Comparison of ENCODE assay signal across 19 cellular contexts in genomic region chr5:149559712-149560111, GRCh38. TPM values are rescaled to one million over a fixed set of nuclear protein-coding genes. Genes with fewer than 3 reads are reported as not detected.
DNase-seq lines count a peak whose midpoint lies in the region; ATAC-seq and TF ChIP-seq lines count a peak whose summit lies in the region.
"Had no signal": no experiment of that assay in that cellular context is flagged by ENCODE, and none has a peak within 500 bp of the region (broad histone marks: within the 10 kb centered on the region; RNA-seq: fewer than 3 reads in every experiment).

No MANE protein-coding gene starts in this region.

- intact Hi-C loops in spleen (cut with DNase I; ENCODE audit: low total_unique reads) = loop anchor here (5.0 to 10.0 kb wide), 3 partner anchors 117 to 425 kb away; no protein-coding TSS in a partner anchor

- peaks cover 7 to 8% of the 10 kb centered on the region in 2 experiments for H3K4me1 ChIP-seq in trophoblast cell (ENCODE audit: control insufficient read depth in 1 of 2, insufficient read depth in 2 of 2, low read length in 2 of 2)
- H3K4me1 ChIP-seq in spleen = peaks cover 3 to 40% (median 23%) of the 10 kb centered on the region in 6 donors

- H3K4me3 ChIP-seq in cardiac fibroblast (replicated peaks in 1 of 2; ENCODE audit: low read depth in 2 of 2, low read length in 2 of 2) = no peak overlapping the region
- no peak overlapping the region for H3K4me3 ChIP-seq in trophoblast cell (ENCODE audit: low read depth, low read length)
- no peak overlapping the region for H3K4me3 ChIP-seq in spleen
- H3K4me3 ChIP-seq: BLaER1, left lung, right lobe of liver, SJSA1 had no signal

- no peaks in the 10 kb centered on the region for H3K79me2 ChIP-seq in trophoblast cell (ENCODE audit: control insufficient read depth, insufficient read depth, low read length, poor library complexity)

- no peaks in the 10 kb centered on the region for H3K9me3 ChIP-seq in trophoblast cell (ENCODE audit: insufficient read depth, low read depth, low read length)
- H3K9me3 ChIP-seq in spleen = no peaks in the 10 kb centered on the region
- H3K9me3 ChIP-seq: BLaER1, left lung, right lobe of liver, SJSA1 had no signal

- H2BK12ac ChIP-seq in trophoblast cell (ENCODE audit: low read length) = no peak overlapping the region

- TF ChIP-seq CTCF in cardiac fibroblast (IDR thresholded peaks at IDR 0.05; ENCODE audit: low read depth, low read length) = no peak
- TF ChIP-seq CTCF in spleen (IDR thresholded peaks at IDR 0.05 in 8 of 11, conservative IDR thresholded peaks at IDR 0.05 in 3 of 11) = no peak

- no peak overlapping the region for H3K9ac ChIP-seq in trophoblast cell (ENCODE audit: low read length)
- H3K9ac ChIP-seq: BLaER1 had no signal

- no peak overlapping the region for H2AK5ac ChIP-seq in trophoblast cell (ENCODE audit: low read length)

- peak overlapping the region; percentile 71 for H4K91ac ChIP-seq in trophoblast cell (ENCODE audit: low read depth, low read length)

- no peak overlapping the region for H2BK5ac ChIP-seq in trophoblast cell (ENCODE audit: low read depth, low read length, poor library complexity)

- H3K27ac ChIP-seq in trophoblast cell (ENCODE audit: low read depth, low read length) = no peak overlapping the region
- H3K27ac ChIP-seq in spleen = no peak overlapping the region
- H3K27ac ChIP-seq: BLaER1, left lung, right lobe of liver had no signal

- no peak overlapping the region for H3K18ac ChIP-seq in trophoblast cell (ENCODE audit: low read length)

- H3K27me3 ChIP-seq in trophoblast cell (ENCODE audit: insufficient read depth, low read length) (no peaks in the 10 kb centered on the region), spleen (replicated peaks in 1 of 7) (no peaks in the 10 kb centered on the region)
- H3K27me3 ChIP-seq: BLaER1, left lung, right lobe of liver, SJSA1 had no signal

- H4K8ac ChIP-seq in trophoblast cell (ENCODE audit: low read depth, low read length) = peak overlapping the region; percentile 72

- ATAC-seq in GM18511 (IDR thresholded peaks at IDR 0.05; ENCODE audit: unreplicated experiment) = no peak
- ATAC-seq: left lung, right lobe of liver had no signal

- WGBS in trophoblast cell (ENCODE audit: extremely low coverage, insufficient coverage, insufficient read length) = no CpG with 5 or more reads among the region's 2 CpGs
- 47 to 80% (median 73%) methylated on average over 2 of the region's 2 CpGs for WGBS in spleen, 5 donors

- no peak overlapping the region for H3K4me2 ChIP-seq in trophoblast cell (ENCODE audit: low read length)
- H3K4me2 ChIP-seq: BLaER1 had no signal

- TF ChIP-seq POLR2A in spleen (IDR thresholded peaks at IDR 0.05) = no peak

- peak overlapping the region; percentile 56 for H2BK120ac ChIP-seq in trophoblast cell (ENCODE audit: insufficient read depth, low read length, poor library complexity)

- DNase-seq in GM03348 (ENCODE audit: low spot score) (peak; percentile 43), NOMO-1 (lab: John Stamatoyannopoulos, UW; ENCODE audit: unreplicated experiment in 2 of 2) (peak; percentile 74 to 85), cardiac fibroblast (ENCODE audit: low read depth in 2 of 2) (peak; percentile 62 to 74), trophoblast cell (no peak), spleen (no peak), NCI-H526 treated with DMSO at 0.1 percent for 48 hours (lab: John Stamatoyannopoulos, UW) (no peak), NCI-H2107 (lab: John Stamatoyannopoulos, UW) (no peak)
- DNase-seq: activated CD4-positive, CD25-positive, alpha-beta regulatory T cell treated with anti-CD3 and anti-CD28 coated beads, Interleukin-2, amount 50 U/mL, for 72 hours; amniotic stem cell; effector memory CD4-positive, alpha-beta T cell; GF-D8; Kasumi-1; left lung; occipital lobe; right lobe of liver; T1000 had no signal

- H3K79me1 ChIP-seq in trophoblast cell (ENCODE audit: low read length) = peaks cover 17% of the 10 kb centered on the region

- H3K36me3 ChIP-seq in trophoblast cell (ENCODE audit: control insufficient read depth in 1 of 2, insufficient read depth in 2 of 2, low read length in 2 of 2) (no peaks in the 10 kb centered on the region), spleen (no peaks in the 10 kb centered on the region)
- H3K36me3 ChIP-seq: BLaER1, left lung, right lobe of liver, SJSA1 had no signal

- no peak overlapping the region for H2AFZ ChIP-seq in trophoblast cell (ENCODE audit: insufficient read depth, low read length, poor library complexity)

- no peak overlapping the region for H3K4ac ChIP-seq in trophoblast cell (ENCODE audit: low read depth, low read length)

- no peak overlapping the region for H3K14ac ChIP-seq in trophoblast cell (ENCODE audit: low read length)

- H4K12ac ChIP-seq in trophoblast cell (ENCODE audit: low read depth, low read length) = no peak overlapping the region

- no peak overlapping the region for H3K23ac ChIP-seq in trophoblast cell (ENCODE audit: low read length)

RNA-seq across cellular contexts. Expression of gene CSNK1A1, which starts 8.5 kb away (rescaled TPM):
- 307 TPM in 2 replicates for polyA plus RNA-seq in trophoblast cell (2013)
- 100 to 1,000 TPM; 165 to 223 (median 196) TPM for total RNA-seq in spleen
- polyA plus RNA-seq in spleen = 10 to 100 TPM; 31.9 to 64.7 (median 43.4) TPM

RNA-seq across cellular contexts. Expression of gene ARHGEF37, which starts 21.6 kb away (rescaled TPM):
- polyA plus RNA-seq in trophoblast cell (2013) = 0.89 and 0.93 TPM in 2 replicates
- total RNA-seq in spleen = 1 to 10 TPM in 6 of 7 donors, under 1 TPM in 1; 0.77 to 3.5 (median 1.4) TPM
- polyA plus RNA-seq in spleen = 1 to 10 TPM in 1 of 3 donors, under 1 TPM in 2; 0.99 to 1.3 (median 1.00) TPM

Comparison
In these comparisons a context has a peak if more than half of its experiments do, and no peak if none do; other contexts are left out.
1. DNase-seq: peak in GM03348 (single experiment), NOMO-1 (2 of 2) and cardiac fibroblast (2 of 2); none in trophoblast cell (0 of 2), spleen (single experiment), NCI-H526 treated with DMSO at 0.1 percent for 48 hours (single experiment) and NCI-H2107 (single experiment).